Comparison of ENCODE assay signal across 9 cellular contexts in the genomic region with DNA sequence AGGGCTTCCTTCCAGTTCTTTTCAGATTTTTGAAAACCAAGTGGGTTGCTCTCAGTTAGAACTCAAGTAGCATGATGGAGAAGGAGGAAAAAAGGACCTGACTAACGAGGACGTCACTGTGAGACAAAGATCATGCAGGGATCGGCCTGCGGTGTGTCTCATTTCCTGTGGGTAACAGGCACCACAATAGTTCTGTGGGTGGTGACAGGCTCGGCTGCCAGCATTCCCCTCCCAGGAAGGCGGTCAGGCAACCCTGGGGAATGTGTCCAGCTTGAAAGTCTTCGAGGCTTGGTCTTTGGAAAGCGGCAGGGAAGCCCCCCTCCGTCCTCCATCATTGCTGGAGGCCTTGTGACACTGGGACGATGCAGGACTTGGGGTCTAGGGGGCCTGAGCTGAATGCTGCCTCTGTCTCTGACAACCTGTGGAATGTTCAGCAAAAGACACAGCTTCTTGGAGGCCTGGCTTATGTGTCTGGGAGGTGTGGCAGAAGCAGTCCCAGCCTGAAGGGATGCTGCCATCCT.
DNase-seq lines count a peak whose midpoint lies in the region; ATAC-seq, FAIRE-seq and TF ChIP-seq lines count a peak whose summit lies in the region.
"Had no signal": no experiment of that assay in that cellular context is flagged by ENCODE, and none has a peak within 500 bp of the region (broad histone marks: within the 10 kb centered on the region; RNA-seq: fewer than 3 reads in every experiment).

No MANE protein-coding gene starts in this region.

- FAIRE-seq in keratinocyte (lab: Jason Lieb, UNC), result peak; percentile 72

- H3K9me3 ChIP-seq in keratinocyte (ENCODE audit: control insufficient read depth, low read depth, low read length), result no peaks in the 10 kb centered on the region

- TF ChIP-seq CTCF in RWPE1 (conservative IDR thresholded peaks at IDR 0.05; ENCODE audit: low read depth) (no peak), keratinocyte (optimal IDR thresholded peaks at IDR 0.05 in 1 of 3, IDR thresholded peaks at IDR 0.05 in 1 of 3, conservative IDR thresholded peaks at IDR 0.05 in 1 of 3; ENCODE audit: extremely low read depth in 1 of 3, insufficient read depth in 2 of 3, low read length in 3 of 3) (no peak)

- peak overlapping the region; percentile 30 for H3K9ac ChIP-seq in keratinocyte (ENCODE audit: control insufficient read depth, extremely low read depth, insufficient read depth, low read length)

- H2AFZ ChIP-seq in keratinocyte (ENCODE audit: control insufficient read depth, low read length), result peak overlapping the region; percentile 61

- CTCF ChIA-PET in RWPE1 (lab: Yijun Ruan, JAX), result interaction anchor here (0.6 to 1.4 kb wide), 4 partner anchors 10 to 370 kb away, joined by 3 to 7 read pairs (median 4); no protein-coding TSS in a partner anchor

- H3K79me2 ChIP-seq in keratinocyte (ENCODE audit: control insufficient read depth, insufficient read depth, low read length), result no peaks in the 10 kb centered on the region

- ATAC-seq in GM18858 (IDR thresholded peaks at IDR 0.05; ENCODE audit: unreplicated experiment) (peak; percentile 77), HG03039 (IDR thresholded peaks at IDR 0.05; ENCODE audit: unreplicated experiment) (peak; percentile 77)

- peaks cover 18% of the 10 kb centered on the region for H3K4me1 ChIP-seq in keratinocyte (ENCODE audit: control insufficient read depth, extremely low read depth, insufficient read depth, low read length)

- peak overlapping the region; percentile 69 for H3K27ac ChIP-seq in RWPE1
- H3K27ac ChIP-seq in keratinocyte (ENCODE audit: control insufficient read depth, insufficient read depth, low read length), result peak overlapping the region; percentile 69
- H3K27ac ChIP-seq: cardiac muscle cell had no signal

- DNase-seq in RWPE1 (ENCODE audit: low spot score), result peak; percentile 90
- peak; percentile 90 for DNase-seq in activated effector memory CD4-positive, alpha-beta T cell treated with anti-CD3 and anti-CD28 coated beads, Interleukin-2, amount 50 U/mL, for 16 hours
- DNase-seq in keratinocyte (ENCODE audit: low read depth, low spot score), result peak; percentile 54
- peak; percentile 61 for DNase-seq in stimulated activated CD8-positive, alpha-beta memory T cell treated with anti-CD3 and anti-CD28 coated beads, Interleukin-15, amount 100 ng/mL, for 1 hour (ENCODE audit: low read depth)
- DNase-seq in NCI-H524 (lab: John Stamatoyannopoulos, UW), result no peak
- no peak for DNase-seq in ecto neural progenitor cell (ENCODE audit: low spot score)

- dilution Hi-C loops in keratinocyte (cut with MboI; ENCODE audit: extremely low pct_ligation_motif_present, low sequenced_read_pairs), result no loop called here

- H3K4me2 ChIP-seq in keratinocyte (ENCODE audit: control insufficient read depth, extremely low read depth, insufficient read depth, low read depth, low read length), result peak overlapping the region; percentile 39

- no peaks in the 10 kb centered on the region for H3K36me3 ChIP-seq in keratinocyte (ENCODE audit: control insufficient read depth in 2 of 2, extremely low read depth in 1 of 2, insufficient read depth in 2 of 2, low read length in 2 of 2)
- H3K36me3 ChIP-seq: cardiac muscle cell had no signal

- H3K27me3 ChIP-seq in keratinocyte (ENCODE audit: control insufficient read depth, extremely low read depth, insufficient read depth, low read length), result no peaks in the 10 kb centered on the region
- H3K27me3 ChIP-seq: cardiac muscle cell had no signal

- POLR2A ChIA-PET in RWPE1 (lab: Yijun Ruan, JAX; ENCODE audit: low non-redundant PET), result no interaction called here

- no peaks in the 10 kb centered on the region for H3K9me1 ChIP-seq in keratinocyte (ENCODE audit: control insufficient read depth, extremely low read depth, insufficient read depth, low read length)

- no peak overlapping the region for H3K4me3 ChIP-seq in keratinocyte (ENCODE audit: control insufficient read depth in 2 of 3, extremely low read depth in 1 of 3, insufficient read depth in 2 of 3, low read depth in 1 of 3, low read length in 3 of 3)
- H3K4me3 ChIP-seq: cardiac muscle cell had no signal

- H4K20me1 ChIP-seq in keratinocyte (ENCODE audit: control insufficient read depth, extremely low read depth, insufficient read depth, low read length), result no peaks in the 10 kb centered on the region

Comparison
In these comparisons a context has a peak if more than half of its experiments do, and no peak if none do; other contexts are left out.
1. DNase-seq: peak in RWPE1 (single experiment), activated effector memory CD4-positive, alpha-beta T cell treated with anti-CD3 and anti-CD28 coated beads, Interleukin-2, amount 50 U/mL, for 16 hours (single experiment), keratinocyte (single experiment) and stimulated activated CD8-positive, alpha-beta memory T cell treated with anti-CD3 and anti-CD28 coated beads, Interleukin-15, amount 100 ng/mL, for 1 hour (single experiment); none in NCI-H524 (0 of 2) and ecto neural progenitor cell (single experiment).